16 cellular contexts compared by ENCODE assay signal in genomic region chr19:6728346-6728745, GRCh38. TPM values are rescaled to one million over a fixed set of nuclear protein-coding genes. Genes with fewer than 3 reads are reported as not detected.
A peak's percentile ranks its signal among the peaks of the same experiment; 100 is the strongest.
DNase-seq lines count a peak whose midpoint lies in the region; ATAC-seq and TF ChIP-seq lines count a peak whose summit lies in the region.
"Had no signal": no experiment of that assay in that cellular context is flagged by ENCODE, and none has a peak within 500 bp of the region (broad histone marks: within the 10 kb centered on the region; RNA-seq: fewer than 3 reads in every experiment).

No MANE protein-coding gene starts in this region.

- TF ChIP-seq CTCF in right atrium auricular region (IDR thresholded peaks at IDR 0.05), result no peak
- no peak for TF ChIP-seq CTCF in upper lobe of left lung (IDR thresholded peaks at IDR 0.05)

- no peak for TF ChIP-seq EP300 in upper lobe of left lung (IDR thresholded peaks at IDR 0.05)

- WGBS in upper lobe of left lung, 2 donors, result 29 to 36% methylated on average over 8 of the region's 8 CpGs

- no peaks in the 10 kb centered on the region for H3K27me3 ChIP-seq in right atrium auricular region
- no peaks in the 10 kb centered on the region for H3K27me3 ChIP-seq in layer of hippocampus (ENCODE audit: control insufficient read depth, insufficient read depth, low read length)
- no peaks in the 10 kb centered on the region for H3K27me3 ChIP-seq in upper lobe of left lung
- H3K27me3 ChIP-seq: breast epithelium had no signal

- no peak for TF ChIP-seq POLR2A in upper lobe of left lung (IDR thresholded peaks at IDR 0.05)

- DNase-seq in Right ventricle myocardium superior, result peak; percentile 64
- DNase-seq in right atrium auricular region (ENCODE audit: low spot score), result no peak
- DNase-seq in SKM-1 treated with dmso at 0.1 percent for 144 hours (lab: John Stamatoyannopoulos, UW; ENCODE audit: unreplicated experiment), result peak; percentile 81
- DNase-seq in upper lobe of left lung, result peak; percentile 66 to 80
- DNase-seq in NCI-H2029 treated with DMSO at 0.1 percent for 48 hours (lab: John Stamatoyannopoulos, UW), result no peak
- DNase-seq in activated CD4-positive, alpha-beta T cell treated with anti-CD3 and anti-CD28 coated beads for 48 hours, result no peak
- DNase-seq: activated effector memory CD4-positive, alpha-beta T cell treated with Interleukin-2 at 50 U/mL for 16 hours; NCI-H2081; trophoblast cell had no signal

- ATAC-seq in Right ventricle myocardium superior (ENCODE audit: poor library complexity) (peak; percentile 37), upper lobe of left lung (ENCODE audit: low FRiP score in 2 of 2) (peak in 1 of 2 donors; percentile 38), HG03520 (IDR thresholded peaks at IDR 0.05; ENCODE audit: unreplicated experiment) (no peak)
- ATAC-seq: esophagus mucosa had no signal

- H3K9me3 ChIP-seq in right atrium auricular region, result no peaks in the 10 kb centered on the region
- H3K9me3 ChIP-seq in upper lobe of left lung, result no peaks in the 10 kb centered on the region
- H3K9me3 ChIP-seq: breast epithelium had no signal

- H3K4me1 ChIP-seq in right atrium auricular region (no peaks in the 10 kb centered on the region), upper lobe of left lung (peaks cover 14 to 37% (median 25%) of the 10 kb centered on the region in 4 donors)
- H3K4me1 ChIP-seq: breast epithelium had no signal

- intact Hi-C loops in Right ventricle myocardium superior (cut with DNase I), result no loop called here

- H3K36me3 ChIP-seq in right atrium auricular region (peaks cover 16% of the 10 kb centered on the region), upper lobe of left lung (peaks cover 7 to 25% (median 19%) of the 10 kb centered on the region in 4 donors)

- no peak overlapping the region for H3K4me3 ChIP-seq in right atrium auricular region
- no peak overlapping the region for H3K4me3 ChIP-seq in upper lobe of left lung
- H3K4me3 ChIP-seq: breast epithelium had no signal

- H3K27ac ChIP-seq in right atrium auricular region, result no peak overlapping the region
- H3K27ac ChIP-seq in layer of hippocampus (ENCODE audit: low read depth, low read length), result peak overlapping the region; percentile 50
- H3K27ac ChIP-seq in upper lobe of left lung, result peak overlapping the region; percentile 61 to 83 (median 72)

RNA-seq across cellular contexts. Expression of gene C3, which starts 7.9 kb away (rescaled TPM):
- total RNA-seq in Right ventricle myocardium superior, result 308 TPM
- total RNA-seq in right atrium auricular region, result 1,000 to 10,000 TPM in 1 of 2 donors, 100 to 1,000 TPM in 1; 419 to 1,709 TPM
- 1,000 to 10,000 TPM in 2 of 6 donors, 100 to 1,000 TPM in 4; 461 to 1,221 (median 854) TPM for total RNA-seq in upper lobe of left lung

RNA-seq across cellular contexts. Expression of gene GPR108, which starts 9.0 kb away (rescaled TPM):
- total RNA-seq in Right ventricle myocardium superior, result 22.2 TPM
- 10 to 100 TPM; 40.3 to 41.3 TPM for total RNA-seq in right atrium auricular region
- 100 to 1,000 TPM in 1 of 6 donors, 10 to 100 TPM in 5; 51.6 to 105 (median 69.0) TPM for total RNA-seq in upper lobe of left lung

RNA-seq across cellular contexts. Expression of gene TRIP10, which starts 11.1 kb away (rescaled TPM):
- total RNA-seq in Right ventricle myocardium superior (133 TPM), right atrium auricular region (10 to 100 TPM; 39.6 to 65.3 TPM), upper lobe of left lung (100 to 1,000 TPM in 2 of 6 donors, 10 to 100 TPM in 4; 59.6 to 423 (median 74.3) TPM)

RNA-seq across cellular contexts. Expression of gene SH2D3A, which starts 38.9 kb away (rescaled TPM):
- total RNA-seq in Right ventricle myocardium superior (not detected), right atrium auricular region (not detected), upper lobe of left lung (100 to 1,000 TPM in 1 of 6 donors, 10 to 100 TPM in 5; 24.9 to 109 (median 35.8) TPM)
- total RNA-seq: myocyte, RPMI7951, skeletal muscle tissue had no signal

RNA-seq across cellular contexts. Expression of gene VAV1, which starts 44.2 kb away (rescaled TPM):
- 2.8 TPM for total RNA-seq in Right ventricle myocardium superior
- 1 to 10 TPM in 1 of 2 donors, under 1 TPM in 1; 0.52 to 1.4 TPM for total RNA-seq in right atrium auricular region
- 10 to 100 TPM; 13.9 to 53.4 (median 24.1) TPM for total RNA-seq in upper lobe of left lung
- total RNA-seq: myocyte had no signal

Comparison
In these comparisons a context has a peak if more than half of its experiments do, and no peak if none do; other contexts are left out.
1. DNase-seq: peak in Right ventricle myocardium superior (single experiment), SKM-1 treated with dmso at 0.1 percent for 144 hours (single experiment) and upper lobe of left lung (2 of 2); none in right atrium auricular region (single experiment), NCI-H2029 treated with DMSO at 0.1 percent for 48 hours (single experiment) and activated CD4-positive, alpha-beta T cell treated with anti-CD3 and anti-CD28 coated beads for 48 hours (single experiment).
2. H3K27ac ChIP-seq: peak in layer of hippocampus (single experiment) and upper lobe of left lung (4 of 4); none in right atrium auricular region (0 of 2).